Comparison of ENCODE assay signal across 25 cellular contexts in the genomic region with DNA sequence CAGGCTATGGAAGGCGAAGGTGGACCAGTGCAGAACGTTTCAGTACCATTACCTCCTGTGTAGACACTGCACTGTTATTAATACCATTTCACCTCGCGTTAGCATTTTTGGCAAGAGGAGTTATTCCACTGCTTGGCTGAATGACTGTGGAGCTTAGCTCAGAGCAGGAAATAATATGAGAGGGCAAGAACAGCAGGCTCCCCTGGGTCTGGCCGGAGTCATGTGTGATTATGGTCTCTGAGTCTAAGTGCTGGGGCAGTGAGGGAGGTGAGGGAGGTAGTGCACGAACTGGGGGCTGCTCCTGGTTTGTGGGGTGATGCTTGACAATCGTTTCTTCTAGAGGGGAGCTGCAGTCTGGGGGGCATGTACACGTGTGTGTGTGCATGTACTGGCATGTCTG.
"Had no signal": no experiment of that assay in that cellular context is flagged by ENCODE, and none has a peak within 500 bp of the region (broad histone marks: within the 10 kb centered on the region; RNA-seq: fewer than 3 reads in every experiment).

No MANE protein-coding gene starts in this region.

- FAIRE-seq: frontal cortex, keratinocyte had no signal

- H3K9me3 ChIP-seq: colonic mucosa, esophagus squamous epithelium, lower lobe of right lung, mucosa of descending colon, prostate gland, sigmoid colon, testis, tibial artery had no signal

- ATAC-seq: left ventricle myocardium superior; lower lobe of right lung; mucosa of descending colon; natural killer cell treated with Interleukin-12 subunit alpha and Interleukin-12 subunit beta and Interleukin-15 and Interleukin-18, amount 100 ng/mL, for 72 hours; stimulated activated naive CD8-positive, alpha-beta T cell treated with anti-CD3 and anti-CD28 coated beads, Interleukin-15, Interleukin-2, amounts not matched to agents 100 U/mL and 50 U/mL, for 24 hours had no signal

- H3K9ac ChIP-seq: parathyroid adenoma had no signal

- H3K27me3 ChIP-seq: colonic mucosa, sigmoid colon, testis had no signal

- H3K79me2 ChIP-seq: parathyroid adenoma had no signal

- H3K27ac ChIP-seq: colonic mucosa, epithelial cell of prostate, lower lobe of right lung, parathyroid adenoma, prostate gland, sigmoid colon, testis, tibial artery had no signal

- H3K36me3 ChIP-seq: colonic mucosa, esophagus squamous epithelium, lower lobe of right lung, prostate gland, sigmoid colon, tibial artery had no signal

- H2AFZ ChIP-seq: parathyroid adenoma had no signal

- H3K4me1 ChIP-seq: colonic mucosa, lower lobe of right lung, parathyroid adenoma, prostate gland, sigmoid colon, tibial artery had no signal

- H3K4me3 ChIP-seq: colonic mucosa, esophagus squamous epithelium, lower lobe of right lung, mucosa of descending colon, prostate gland, sigmoid colon, testis, tibial artery had no signal

- DNase-seq: colonic mucosa; effector CD8-positive, alpha-beta T cell; endodermal cell; esophagus squamous epithelium; hypothalamus; immature natural killer cell; left ventricle myocardium superior; lower lobe of right lung; mesenchymal stem cell; mucosa of descending colon; naive B cell; right cardiac atrium; sigmoid colon; stimulated activated CD4-positive, alpha-beta T cell treated with anti-CD3 and anti-CD28 coated beads, Interleukin-2, amount 100 ng/mL, for 24 hours; stimulated activated CD4-positive, alpha-beta T cell treated with anti-CD3 and anti-CD28 coated beads, Interleukin-4, amount 100 ng/mL, for 24 hours; stimulated activated naive CD8-positive, alpha-beta T cell treated with anti-CD3 and anti-CD28 coated beads, Interleukin-15, Interleukin-2, amounts not matched to agents 100 U/mL and 50 U/mL, for 24 hours; substantia nigra; testis; tibial artery had no signal
